ENCODE assay signal across 8 cellular contexts in the genomic region with DNA sequence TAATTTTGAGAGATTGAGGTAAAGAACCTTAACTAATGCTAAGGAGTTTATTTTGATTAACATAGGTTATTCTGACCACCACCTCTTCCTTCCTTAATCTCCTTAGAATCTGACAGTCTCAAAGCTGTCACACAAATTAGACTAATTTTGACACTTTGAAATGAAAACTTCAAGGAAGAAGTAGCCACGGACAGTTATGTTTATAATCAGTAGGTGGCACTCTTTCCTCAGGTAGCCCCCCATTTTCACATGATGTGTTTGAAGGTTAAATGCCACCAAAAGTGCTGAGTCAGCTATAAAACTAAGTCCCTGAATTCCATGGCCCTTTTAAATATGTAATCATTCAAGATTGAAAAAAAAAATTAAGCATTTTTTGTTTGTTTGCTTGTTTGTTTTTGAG. TPM values are rescaled to one million over a fixed set of nuclear protein-coding genes. Genes with fewer than 3 reads are reported as not detected.
DNase-seq lines count a peak whose midpoint lies in the region; ATAC-seq and TF ChIP-seq lines count a peak whose summit lies in the region.

No MANE protein-coding gene starts in this region.

- no peak overlapping the region for H3K27ac ChIP-seq in substantia nigra (ENCODE audit: low read depth, low read length, poor library complexity, severe bottlenecking)

- H3K36me3 Mint-ChIP-seq in osteocyte (ENCODE audit: unreplicated experiment) = peaks cover 15% of the 10 kb centered on the region

- no peaks in the 10 kb centered on the region for H3K4me1 Mint-ChIP-seq in osteocyte (ENCODE audit: unreplicated experiment)

- no peaks in the 10 kb centered on the region for H3K9me3 Mint-ChIP-seq in osteocyte (ENCODE audit: unreplicated experiment)

- DNase-seq in NOMO-1 treated with DMSO at 0.1 percent for 48 hours (lab: John Stamatoyannopoulos, UW; ENCODE audit: unreplicated experiment) = peak; percentile 16
- no peak for DNase-seq in NOMO-1 treated with dmso at 0.1 percent for 144 hours (lab: John Stamatoyannopoulos, UW; ENCODE audit: unreplicated experiment)
- DNase-seq in Jurkat, Clone E6-1 (ENCODE audit: low read depth, low spot score) = peak; percentile 50
- DNase-seq in astrocyte of the hippocampus (ENCODE audit: low read depth, low spot score) = peak; percentile 15
- no peak for DNase-seq in osteocyte (ENCODE audit: extremely low spot score, unreplicated experiment)
- DNase-seq in substantia nigra (lab: John Stamatoyannopoulos, UW) = no peak
- no peak for DNase-seq in occipital lobe (lab: John Stamatoyannopoulos, UW)

- ATAC-seq in GM18867 (IDR thresholded peaks at IDR 0.05; ENCODE audit: unreplicated experiment) = no peak

- H3K27me3 Mint-ChIP-seq in osteocyte (ENCODE audit: unreplicated experiment) = no peaks in the 10 kb centered on the region

- H3K4me3 Mint-ChIP-seq in osteocyte (ENCODE audit: unreplicated experiment) = no peak overlapping the region

- H3K27ac Mint-ChIP-seq in osteocyte (ENCODE audit: unreplicated experiment) = no peak overlapping the region

- H3K4me3 ChIP-seq in Jurkat, Clone E6-1 (ENCODE audit: low read length) = no peak overlapping the region

- TF ChIP-seq CTCF in osteocyte (IDR thresholded peaks at IDR 0.05) = peak; percentile 38

RNA-seq across cellular contexts. Expression of a gene that starts 22.4 kb away (rescaled TPM):
- polyA plus RNA-seq in Jurkat, Clone E6-1 (2012; ENCODE audit: insufficient read depth, insufficient read length) = 39.4 TPM
- total RNA-seq in osteocyte (54.8 and 59.1 TPM in 2 replicates), occipital lobe (60.5 TPM)

RNA-seq across cellular contexts. Expression of a gene that starts 23.9 kb away (rescaled TPM):
- not detected for polyA plus RNA-seq in Jurkat, Clone E6-1 (2012; ENCODE audit: insufficient read depth, insufficient read length)
- not detected in 2 replicates for total RNA-seq in osteocyte
- under 0.01 TPM for total RNA-seq in occipital lobe

RNA-seq across cellular contexts. Expression of a gene that starts 32.7 kb away (rescaled TPM):
- polyA plus RNA-seq in Jurkat, Clone E6-1 (2012; ENCODE audit: insufficient read depth, insufficient read length) = 33.9 TPM
- total RNA-seq in osteocyte (51.5 and 56.2 TPM in 2 replicates), occipital lobe (116 TPM)

Comparison
In these comparisons a context has a peak if more than half of its experiments do, and no peak if none do; other contexts are left out.
1. DNase-seq: peak in NOMO-1 treated with DMSO at 0.1 percent for 48 hours (single experiment), Jurkat, Clone E6-1 (single experiment) and astrocyte of the hippocampus (single experiment); none in NOMO-1 treated with dmso at 0.1 percent for 144 hours (single experiment), osteocyte (single experiment), substantia nigra (0 of 49) and occipital lobe (single experiment).